8 cellular contexts compared by ENCODE assay signal in the genomic region with DNA sequence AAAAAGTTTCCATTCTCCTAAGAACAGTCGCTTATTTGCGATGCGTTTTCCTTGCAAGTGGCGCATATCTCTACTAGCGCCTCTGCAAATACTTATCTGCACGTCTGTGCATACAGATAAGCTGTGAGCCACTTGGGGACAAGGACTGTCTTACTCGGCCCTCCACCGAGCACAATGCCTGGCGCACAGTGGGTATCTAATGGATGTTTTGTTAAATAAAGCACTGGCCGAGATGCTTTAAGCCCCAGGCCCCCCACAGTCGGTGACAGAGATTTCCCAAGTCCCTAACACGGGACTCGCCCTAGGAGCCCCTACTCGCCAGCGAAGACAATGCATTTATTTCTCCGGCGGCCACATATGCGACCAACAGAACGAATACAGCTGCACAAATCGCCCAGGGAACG. TPM values are rescaled to one million over a fixed set of nuclear protein-coding genes. Genes with fewer than 3 reads are reported as not detected.
DNase-seq lines count a peak whose midpoint lies in the region; ATAC-seq and TF ChIP-seq lines count a peak whose summit lies in the region.

No MANE protein-coding gene starts in this region.

- H3K27ac ChIP-seq in SK-N-MC (peak overlapping the region; percentile 8; the same call in 1 of the 2 replicates), mesodermal cell (ENCODE audit: low read depth, low read length, severe bottlenecking) (peak overlapping the region; percentile 39)

- no peaks in the 10 kb centered on the region for H3K27me3 Mint-ChIP-seq in type B pancreatic cell

- peak overlapping the region; percentile 87 for H3K27ac Mint-ChIP-seq in type B pancreatic cell

- H3K4me3 ChIP-seq in SK-N-MC (peak overlapping the region; percentile 94), endocrine pancreas (ENCODE audit: control insufficient read depth, insufficient read depth, low read length) (peak overlapping the region; percentile 91), mesodermal cell (ENCODE audit: extremely low read depth, insufficient read depth, low read length, poor library complexity, severe bottlenecking) (peak overlapping the region; percentile 74)

- peaks cover 12% of the 10 kb centered on the region for H3K9me3 Mint-ChIP-seq in type B pancreatic cell

- no peaks in the 10 kb centered on the region for H3K27me3 ChIP-seq in endocrine pancreas (ENCODE audit: control insufficient read depth, insufficient read depth, low read length)

- H3K4me1 Mint-ChIP-seq in type B pancreatic cell (ENCODE audit: unreplicated experiment) = peaks cover 17% of the 10 kb centered on the region

- H3K36me3 ChIP-seq in SK-N-MC (ENCODE audit: insufficient read depth, low read length) (peaks cover 41% of the 10 kb centered on the region), endocrine pancreas (ENCODE audit: control insufficient read depth, insufficient read depth, low read length) (no peaks in the 10 kb centered on the region), mesodermal cell (ENCODE audit: control insufficient read depth, insufficient read depth, low read length) (peaks cover 16% of the 10 kb centered on the region)

- peaks cover 23% of the 10 kb centered on the region for H3K36me3 Mint-ChIP-seq in type B pancreatic cell

- peak; percentile 53 for DNase-seq in DMS53 (lab: John Stamatoyannopoulos, UW)
- no peak for DNase-seq in DMS53 treated with DMSO at 0.1 percent for 48 hours (lab: John Stamatoyannopoulos, UW; ENCODE audit: unreplicated experiment)
- DNase-seq in SK-N-MC (ENCODE audit: low read depth, low spot score) = peak; percentile 40
- no peak for DNase-seq in type B pancreatic cell (ENCODE audit: extremely low spot score, unreplicated experiment)

- H3K4me1 ChIP-seq in endocrine pancreas (ENCODE audit: control insufficient read depth, insufficient read depth, low read length) (peaks cover 3% of the 10 kb centered on the region), mesodermal cell (ENCODE audit: control insufficient read depth, insufficient read depth, low read length, poor library complexity, severe bottlenecking) (no peaks in the 10 kb centered on the region)

- ATAC-seq in GM19452 (IDR thresholded peaks at IDR 0.05; ENCODE audit: unreplicated experiment) = peak; percentile 36
- ATAC-seq in HG03457 (IDR thresholded peaks at IDR 0.05; ENCODE audit: unreplicated experiment) = peak; percentile 29

- 3% methylated on average over 18 of the region's 21 CpGs for WGBS in mesodermal cell (ENCODE audit: insufficient coverage in 2 of 2), 2 experiments

- H3K4me3 Mint-ChIP-seq in type B pancreatic cell = peak overlapping the region; percentile 99

- TF ChIP-seq CTCF in type B pancreatic cell (conservative IDR thresholded peaks at IDR 0.05) = no peak

- H3K9me3 ChIP-seq in SK-N-MC (ENCODE audit: low read depth, low read length) = peaks cover 6% of the 10 kb centered on the region; the same call in 1 of the 2 replicates
- no peaks in the 10 kb centered on the region for H3K9me3 ChIP-seq in endocrine pancreas (ENCODE audit: control insufficient read depth, low read length)
- H3K9me3 ChIP-seq in mesodermal cell (ENCODE audit: control insufficient read depth, low read length) = peaks cover 5% of the 10 kb centered on the region

- H3K9ac ChIP-seq in SK-N-MC (ENCODE audit: insufficient read length) = peak overlapping the region; percentile 77
- H3K9ac ChIP-seq in endocrine pancreas (ENCODE audit: control insufficient read depth, insufficient read depth, low read length) = peak overlapping the region; percentile 80

RNA-seq across cellular contexts. Expression of gene HLTF, which starts 0.5 kb away (rescaled TPM):
- 27.8 TPM for polyA plus RNA-seq in mesodermal cell (2013, experiment 1 of 2)
- polyA plus RNA-seq in mesodermal cell (2013, experiment 2 of 2) = 34.1 TPM
- 29.7 and 49.9 TPM in 2 replicates for total RNA-seq in type B pancreatic cell (ENCODE audit: low replicate concordance)

RNA-seq across cellular contexts. Expression of gene HPS3, which starts 43.6 kb away (rescaled TPM):
- polyA plus RNA-seq in mesodermal cell (2013, experiment 1 of 2) = 36.7 TPM
- 39.2 TPM for polyA plus RNA-seq in mesodermal cell (2013, experiment 2 of 2)
- 18.2 and 24.8 TPM in 2 replicates for total RNA-seq in type B pancreatic cell (ENCODE audit: low replicate concordance)

Comparison
In these comparisons a context has a peak if more than half of its experiments do, and no peak if none do; other contexts are left out.
1. DNase-seq: peak in DMS53 (single experiment) and SK-N-MC (single experiment); none in DMS53 treated with DMSO at 0.1 percent for 48 hours (single experiment) and type B pancreatic cell (single experiment).
2. Peak in every context shown above with its lines, with median percentiles within 50 percentile points of each other: H3K4me3 ChIP-seq.